In genomic region chr20:44747166-44748004, GRCh38 we compare ENCODE assay signal across 9 cellular contexts. TPM values are rescaled to one million over a fixed set of nuclear protein-coding genes. Genes with fewer than 3 reads are reported as not detected.
DNase-seq lines count a peak whose midpoint lies in the region; ATAC-seq, FAIRE-seq and TF ChIP-seq lines count a peak whose summit lies in the region.
"Had no signal": no experiment of that assay in that cellular context is flagged by ENCODE, and none has a peak within 500 bp of the region (broad histone marks: within the 10 kb centered on the region; RNA-seq: fewer than 3 reads in every experiment).

No MANE protein-coding gene starts in this region.

- no peak overlapping the region for H3K9ac ChIP-seq in MM.1S (ENCODE audit: low read length)

- H3K9me2 ChIP-seq in MM.1S (replicated peaks; ENCODE audit: insufficient read depth, low read length) = no peaks in the 10 kb centered on the region

- peak; percentile 86 for DNase-seq in Daoy (ENCODE audit: low read depth)
- DNase-seq in MM.1S = peak; percentile 55
- DNase-seq in RWPE2 (ENCODE audit: low spot score) = peak; percentile 97
- DNase-seq in activated naive CD4-positive, alpha-beta T cell treated with anti-CD3 and anti-CD28 coated beads for 36 hours = peak; percentile 89
- peak; percentile 49 for DNase-seq in globus pallidus (ENCODE audit: low spot score)
- DNase-seq in ovary = peak; percentile 73 to 86 (median 81)
- DNase-seq in urothelium cell line (ENCODE audit: low spot score) = peak; percentile 93

- peak; percentile 79 for FAIRE-seq in urothelium cell line (lab: Jason Lieb, UNC)

- peaks cover 17% of the 10 kb centered on the region for H3K4me1 Mint-ChIP-seq in activated naive CD4-positive, alpha-beta T cell treated with anti-CD3 and anti-CD28 coated beads for 36 hours (ENCODE audit: low read depth)

- no peaks in the 10 kb centered on the region for H3K36me3 ChIP-seq in MM.1S (replicated peaks; ENCODE audit: insufficient read depth, low read length)
- H3K36me3 ChIP-seq in RWPE2 (ENCODE audit: low read depth) = no peaks in the 10 kb centered on the region
- no peaks in the 10 kb centered on the region for H3K36me3 ChIP-seq in ovary

- no peak overlapping the region for H3K4me3 ChIP-seq in MM.1S (ENCODE audit: low read length)
- no peak overlapping the region for H3K4me3 ChIP-seq in RWPE2 (ENCODE audit: severe bottlenecking)
- no peak overlapping the region for H3K4me3 ChIP-seq in ovary

- peaks cover 11% of the 10 kb centered on the region for H3K27me3 Mint-ChIP-seq in activated naive CD4-positive, alpha-beta T cell treated with anti-CD3 and anti-CD28 coated beads for 36 hours (ENCODE audit: low read depth)

- H3K36me3 Mint-ChIP-seq in activated naive CD4-positive, alpha-beta T cell treated with anti-CD3 and anti-CD28 coated beads for 36 hours (ENCODE audit: low read depth) = peaks cover 2% of the 10 kb centered on the region

- TF ChIP-seq EP300 in ovary (IDR thresholded peaks at IDR 0.05) = no peak

- H3K4me1 ChIP-seq in MM.1S (ENCODE audit: low read length) = no peaks in the 10 kb centered on the region
- H3K4me1 ChIP-seq in RWPE2 (ENCODE audit: insufficient read depth, poor library complexity, severe bottlenecking) = peaks cover 9% of the 10 kb centered on the region
- no peaks in the 10 kb centered on the region for H3K4me1 ChIP-seq in ovary (ENCODE audit: insufficient read depth)

- H2AFZ ChIP-seq in MM.1S (ENCODE audit: low read length) = no peak overlapping the region

- H3K9me3 ChIP-seq in MM.1S (replicated peaks; ENCODE audit: insufficient read depth, low read length) (no peaks in the 10 kb centered on the region), RWPE2 (ENCODE audit: severe bottlenecking) (no peaks in the 10 kb centered on the region), ovary (no peaks in the 10 kb centered on the region)

- H3K4me3 Mint-ChIP-seq in activated naive CD4-positive, alpha-beta T cell treated with anti-CD3 and anti-CD28 coated beads for 36 hours = peak overlapping the region; percentile 83

- CTCF ChIA-PET in activated naive CD4-positive, alpha-beta T cell treated with anti-CD3 and anti-CD28 coated beads for 36 hours (lab: Charles Lee) = interaction anchor here (0.6 to 3.2 kb wide), 41 partner anchors 9 to 537 kb away, joined by 3 to 26 read pairs (median 4); partner anchors contain the start of gene RIMS4

- peak overlapping the region; percentile 80 for H3K27ac Mint-ChIP-seq in activated naive CD4-positive, alpha-beta T cell treated with anti-CD3 and anti-CD28 coated beads for 36 hours

- no peaks in the 10 kb centered on the region for H3K79me2 ChIP-seq in MM.1S (ENCODE audit: low read length)

- peaks cover 79% of the 10 kb centered on the region for H3K27me3 ChIP-seq in MM.1S (replicated peaks; ENCODE audit: insufficient read depth, low read length)
- H3K27me3 ChIP-seq in RWPE2 (ENCODE audit: insufficient read depth, poor library complexity, severe bottlenecking) = peaks cover 65% of the 10 kb centered on the region
- H3K27me3 ChIP-seq in ovary = no peaks in the 10 kb centered on the region

- no peaks in the 10 kb centered on the region for H3F3A ChIP-seq in MM.1S (ENCODE audit: insufficient read depth, low read length)

- no peak for TF ChIP-seq POLR2A in ovary (IDR thresholded peaks at IDR 0.05)

- no peak overlapping the region for H3K4me2 ChIP-seq in MM.1S (ENCODE audit: low read depth, low read length)

- H3K9me3 Mint-ChIP-seq in activated naive CD4-positive, alpha-beta T cell treated with anti-CD3 and anti-CD28 coated beads for 36 hours = no peaks in the 10 kb centered on the region

- WGBS in ovary, 3 donors = 8 to 13% (median 11%) methylated on average over 5 of the region's 5 CpGs

- TF ChIP-seq CTCF in MM.1S (IDR thresholded peaks at IDR 0.05; ENCODE audit: low read length) (peak; percentile 68), RWPE2 (IDR thresholded peaks at IDR 0.05; ENCODE audit: poor library complexity, severe bottlenecking) (peak; percentile 100), ovary (IDR thresholded peaks at IDR 0.05) (peak; percentile 60 to 70 (median 68))

- intact Hi-C loops in activated naive CD4-positive, alpha-beta T cell treated with anti-CD3 and anti-CD28 coated beads for 36 hours (cut with micrococcal nuclease) = loop anchor here (1.0 to 5.0 kb wide), 4 partner anchors 65 to 349 kb away; partner anchors contain the start of gene RIMS4
- intact Hi-C loops in ovary (cut with DNase I) = loop anchor here in 2 of 4 donors (5.0 to 10.0 kb wide), 2 partner anchors 120 to 217 kb away; partner anchors contain the start of genes STK4 (in 1 of the 2) and TOMM34 (in 1 of the 2)

- ATAC-seq in RWPE2 (ENCODE audit: low read depth) (peak; percentile 63), GM19467 (IDR thresholded peaks at IDR 0.05; ENCODE audit: unreplicated experiment) (no peak)

- H3K27ac ChIP-seq in MM.1S (ENCODE audit: low read length) (no peak overlapping the region), RWPE2 (ENCODE audit: poor library complexity, severe bottlenecking) (no peak overlapping the region), ovary (no peak overlapping the region)

- no peaks in the 10 kb centered on the region for H4K20me1 ChIP-seq in MM.1S (ENCODE audit: insufficient read depth, low read length)

RNA-seq across cellular contexts. Expression of gene KCNK15, which starts 1.7 kb away (rescaled TPM):
- total RNA-seq in Daoy (2014; rRNA removed; shearing (Covaris generic)) = 1.3 TPM in 1 of 2 replicates, not detected in the other
- 1 to 10 TPM in 1 of 2 experiments, under 1 TPM in 1; 0.96 to 1.0 TPM for total RNA-seq in activated naive CD4-positive, alpha-beta T cell treated with anti-CD3 and anti-CD28 coated beads for 36 hours
- total RNA-seq in ovary = 10 to 100 TPM in 1 of 7 donors, 1 to 10 TPM in 6; 2.6 to 21.6 (median 5.0) TPM
- 1 to 10 TPM in 1 of 2 donors, under 1 TPM in 1; 0.93 to 1.7 TPM for polyA plus RNA-seq in ovary

RNA-seq across cellular contexts. Expression of gene CCN5, which starts 32.2 kb away (rescaled TPM):
- not detected in 2 replicates for total RNA-seq in Daoy (2014; rRNA removed; shearing (Covaris generic))
- not detected for total RNA-seq in activated naive CD4-positive, alpha-beta T cell treated with anti-CD3 and anti-CD28 coated beads for 36 hours
- 100 to 1,000 TPM in 4 of 7 donors, 10 to 100 TPM in 3; 47.4 to 296 (median 148) TPM for total RNA-seq in ovary
- polyA plus RNA-seq in ovary = 100 to 1,000 TPM; 183 to 196 TPM
- total RNA-seq: activated CD8-positive, alpha-beta memory T cell treated with anti-CD3 and anti-CD28 coated beads for 36 hours had no signal

Comparison
In these comparisons a context has a peak if more than half of its experiments do, and no peak if none do; other contexts are left out.
1. RNA of gene CCN5, which starts 32.2 kb away (total RNA-seq): 47.4 to 296 TPM in ovary; not detected in Daoy and not detected in activated naive CD4-positive, alpha-beta T cell treated with anti-CD3 and anti-CD28 coated beads for 36 hours; every median in the first group is over 10 times any median in the second.
2. Peak in every context shown above with its lines, with median percentiles within 50 percentile points of each other: DNase-seq and CTCF ChIP-seq.